1 cellular context compared by ENCODE assay signal in the genomic region with DNA sequence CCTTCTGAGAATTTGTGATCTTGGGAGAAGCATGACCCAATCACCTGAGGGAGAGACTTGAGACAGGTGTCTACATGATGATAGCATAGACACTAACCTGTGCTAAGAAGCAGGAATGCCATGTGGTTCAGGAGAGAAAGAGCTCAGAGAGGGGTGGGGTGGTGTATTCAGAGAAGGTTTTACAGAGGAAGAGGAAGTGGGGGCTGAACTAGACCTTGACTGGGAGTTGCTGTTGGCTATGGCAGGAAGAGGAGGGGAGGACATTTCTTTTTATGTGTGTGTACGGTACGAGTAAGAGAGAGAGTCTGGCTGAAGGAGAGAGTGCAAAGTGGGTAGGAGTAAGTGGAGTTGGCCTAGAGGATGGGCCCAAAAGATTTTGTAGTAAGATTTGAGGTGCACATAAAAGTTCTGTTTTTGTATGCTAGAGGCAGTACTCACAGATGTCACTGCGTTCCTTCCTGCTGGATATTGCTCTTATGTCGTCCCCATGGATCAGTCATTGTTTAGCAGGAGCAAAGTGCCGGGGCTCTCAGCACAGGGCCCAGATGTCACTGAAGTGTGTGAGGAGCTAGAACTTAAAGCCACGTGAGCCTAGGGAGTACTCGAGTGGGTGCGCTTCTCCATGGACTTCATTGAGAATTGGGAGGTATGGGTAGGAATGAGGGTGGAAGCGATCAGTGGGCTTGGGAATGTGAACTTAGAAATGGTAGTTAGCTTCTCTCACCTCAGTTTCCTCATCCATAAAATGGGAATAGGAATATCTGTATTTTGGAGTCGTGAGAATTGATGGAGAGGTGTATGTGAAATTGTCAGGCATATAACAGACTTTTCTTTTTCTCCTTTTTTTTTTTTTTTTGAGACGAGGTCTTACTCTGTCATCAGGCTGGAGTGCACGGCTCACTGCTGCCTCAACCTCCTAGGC.
TF ChIP-seq lines count a peak whose summit lies in the region.

No MANE protein-coding gene starts in this region.

TF ChIP-seq in endothelial cell of umbilical vein, 7 proteins besides CTCF, POLR2A, EP300 and RAD21:
- TF ChIP-seq FOS (IDR thresholded peaks at IDR 0.05; ENCODE audit: borderline replicate concordance, insufficient read depth, low read length) (no peak), MYC (IDR thresholded peaks at IDR 0.05; ENCODE audit: low read depth, low read length) (peak; percentile 44)
